1 cellular context compared by ENCODE assay signal in the genomic region with DNA sequence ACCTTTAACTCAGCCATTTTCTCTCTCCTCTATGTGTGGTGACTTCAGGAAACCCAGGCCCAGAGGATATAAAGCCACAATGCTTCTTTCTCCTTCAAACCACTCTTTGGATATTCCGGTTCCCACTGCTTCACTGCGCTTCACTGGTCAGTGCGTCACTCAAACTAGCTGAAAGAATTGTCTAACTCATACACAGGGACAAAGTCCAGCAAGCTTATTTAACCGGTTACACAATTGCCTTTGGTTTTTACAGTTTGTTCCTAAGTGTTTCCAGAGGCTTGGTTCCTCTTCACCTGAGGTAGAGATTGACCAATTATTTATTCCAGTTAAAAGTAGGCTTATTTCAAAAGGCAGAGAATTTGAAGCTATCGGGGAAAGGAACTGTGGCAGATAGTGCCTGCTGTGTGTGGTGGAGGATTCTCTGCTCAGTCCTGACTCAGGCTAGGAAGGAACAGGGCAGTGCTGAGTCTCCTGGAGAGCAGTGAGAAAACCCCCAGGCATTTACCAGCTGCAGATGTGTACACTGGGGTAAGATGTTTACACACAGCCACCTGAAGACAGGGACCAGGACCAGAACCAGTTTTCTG.
TF ChIP-seq lines count a peak whose summit lies in the region.

Gene HGD, minus strand, starts transcription at position 145 of the 587 bp plus-strand sequence. Its CDS starts 128 bp downstream, at position 17.

TF ChIP-seq in HepG2, 621 proteins besides CTCF, POLR2A, EP300 and RAD21 (continued from another document and continues in another):
- 0 out of 2 replicates have a peak, but pooled peaks have one; percentile 36 for TF ChIP-seq PATZ1 (CRISPR knock-in tag; IDR thresholded peaks at IDR 0.05)
- TF ChIP-seq KDM6A (CRISPR knock-in tag; IDR thresholded peaks at IDR 0.05; ENCODE audit: low read depth), result peak; percentile 61; the same call in 1 of the 2 replicates
- TF ChIP-seq STAT5B (CRISPR knock-in tag; IDR thresholded peaks at IDR 0.05), result no peak
- no peak for TF ChIP-seq ZSCAN31 (CRISPR knock-in tag; IDR thresholded peaks at IDR 0.05; ENCODE audit: low read depth)
- no peak for TF ChIP-seq ZFP41 (CRISPR knock-in tag; IDR thresholded peaks at IDR 0.05; ENCODE audit: borderline replicate concordance)
- peak; percentile 81 for TF ChIP-seq FOXA3 (CRISPR knock-in tag; IDR thresholded peaks at IDR 0.05)
- TF ChIP-seq BORCS8-MEF2B (CRISPR knock-in tag; IDR thresholded peaks at IDR 0.05), result no peak
- TF ChIP-seq, protein P1, sequence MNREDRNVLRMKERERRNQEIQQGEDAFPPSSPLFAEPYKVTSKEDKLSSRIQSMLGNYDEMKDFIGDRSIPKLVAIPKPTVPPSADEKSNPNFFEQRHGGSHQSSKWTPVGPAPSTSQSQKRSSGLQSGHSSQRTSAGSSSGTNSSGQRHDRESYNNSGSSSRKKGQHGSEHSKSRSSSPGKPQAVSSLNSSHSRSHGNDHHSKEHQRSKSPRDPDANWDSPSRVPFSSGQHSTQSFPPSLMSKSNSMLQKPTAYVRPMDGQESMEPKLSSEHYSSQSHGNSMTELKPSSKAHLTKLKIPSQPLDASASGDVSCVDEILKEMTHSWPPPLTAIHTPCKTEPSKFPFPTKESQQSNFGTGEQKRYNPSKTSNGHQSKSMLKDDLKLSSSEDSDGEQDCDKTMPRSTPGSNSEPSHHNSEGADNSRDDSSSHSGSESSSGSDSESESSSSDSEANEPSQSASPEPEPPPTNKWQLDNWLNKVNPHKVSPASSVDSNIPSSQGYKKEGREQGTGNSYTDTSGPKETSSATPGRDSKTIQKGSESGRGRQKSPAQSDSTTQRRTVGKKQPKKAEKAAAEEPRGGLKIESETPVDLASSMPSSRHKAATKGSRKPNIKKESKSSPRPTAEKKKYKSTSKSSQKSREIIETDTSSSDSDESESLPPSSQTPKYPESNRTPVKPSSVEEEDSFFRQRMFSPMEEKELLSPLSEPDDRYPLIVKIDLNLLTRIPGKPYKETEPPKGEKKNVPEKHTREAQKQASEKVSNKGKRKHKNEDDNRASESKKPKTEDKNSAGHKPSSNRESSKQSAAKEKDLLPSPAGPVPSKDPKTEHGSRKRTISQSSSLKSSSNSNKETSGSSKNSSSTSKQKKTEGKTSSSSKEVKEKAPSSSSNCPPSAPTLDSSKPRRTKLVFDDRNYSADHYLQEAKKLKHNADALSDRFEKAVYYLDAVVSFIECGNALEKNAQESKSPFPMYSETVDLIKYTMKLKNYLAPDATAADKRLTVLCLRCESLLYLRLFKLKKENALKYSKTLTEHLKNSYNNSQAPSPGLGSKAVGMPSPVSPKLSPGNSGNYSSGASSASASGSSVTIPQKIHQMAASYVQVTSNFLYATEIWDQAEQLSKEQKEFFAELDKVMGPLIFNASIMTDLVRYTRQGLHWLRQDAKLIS (CRISPR knock-in tag; IDR thresholded peaks at IDR 0.05), result peak; percentile 87
- no peak for TF ChIP-seq ZNF362 (CRISPR knock-in tag; IDR thresholded peaks at IDR 0.05; ENCODE audit: borderline replicate concordance)
- no peak for TF ChIP-seq SALL2 (CRISPR knock-in tag; IDR thresholded peaks at IDR 0.05)
- no peak for TF ChIP-seq ZNF460 (CRISPR knock-in tag; IDR thresholded peaks at IDR 0.05; ENCODE audit: borderline replicate concordance)
- TF ChIP-seq, protein P2, sequence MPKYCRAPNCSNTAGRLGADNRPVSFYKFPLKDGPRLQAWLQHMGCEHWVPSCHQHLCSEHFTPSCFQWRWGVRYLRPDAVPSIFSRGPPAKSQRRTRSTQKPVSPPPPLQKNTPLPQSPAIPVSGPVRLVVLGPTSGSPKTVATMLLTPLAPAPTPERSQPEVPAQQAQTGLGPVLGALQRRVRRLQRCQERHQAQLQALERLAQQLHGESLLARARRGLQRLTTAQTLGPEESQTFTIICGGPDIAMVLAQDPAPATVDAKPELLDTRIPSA (CRISPR knock-in tag; IDR thresholded peaks at IDR 0.05; ENCODE audit: borderline replicate concordance), result no peak
- TF ChIP-seq ELF1 (CRISPR knock-in tag; IDR thresholded peaks at IDR 0.05), result peak; percentile 18; the same call in 1 of the 2 replicates
- no peak for TF ChIP-seq FOXP1 (IDR thresholded peaks at IDR 0.05)
- TF ChIP-seq FOXP1 (CRISPR knock-in tag; IDR thresholded peaks at IDR 0.05), result peak; percentile 69; the same call in 1 of the 2 replicates
- 0 out of 2 replicates have a peak, but pooled peaks have one; percentile 28 for TF ChIP-seq KDM2A (CRISPR knock-in tag; IDR thresholded peaks at IDR 0.05; ENCODE audit: borderline replicate concordance, low read depth)
- TF ChIP-seq ATF7 (IDR thresholded peaks at IDR 0.05), result peak; percentile 71
- TF ChIP-seq ATF7 (CRISPR knock-in tag; IDR thresholded peaks at IDR 0.05), result no peak
- TF ChIP-seq ATAD3A (CRISPR knock-in tag; IDR thresholded peaks at IDR 0.05), result no peak
- no peak for TF ChIP-seq SRSF1 (optimal IDR thresholded peaks at IDR 0.05; ENCODE audit: low read depth, low read length)
- peak; percentile 67; the same call in 1 of the 2 replicates for TF ChIP-seq POGZ (CRISPR knock-in tag; IDR thresholded peaks at IDR 0.05)
- no peak for TF ChIP-seq ZNF350 (CRISPR knock-in tag; IDR thresholded peaks at IDR 0.05; ENCODE audit: borderline replicate concordance, low read depth)
- TF ChIP-seq, protein P3, sequence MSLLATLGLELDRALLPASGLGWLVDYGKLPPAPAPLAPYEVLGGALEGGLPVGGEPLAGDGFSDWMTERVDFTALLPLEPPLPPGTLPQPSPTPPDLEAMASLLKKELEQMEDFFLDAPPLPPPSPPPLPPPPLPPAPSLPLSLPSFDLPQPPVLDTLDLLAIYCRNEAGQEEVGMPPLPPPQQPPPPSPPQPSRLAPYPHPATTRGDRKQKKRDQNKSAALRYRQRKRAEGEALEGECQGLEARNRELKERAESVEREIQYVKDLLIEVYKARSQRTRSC (CRISPR knock-in tag; IDR thresholded peaks at IDR 0.05; ENCODE audit: low read depth), result no peak
- TF ChIP-seq PLSCR1 (CRISPR knock-in tag; IDR thresholded peaks at IDR 0.05; ENCODE audit: borderline replicate concordance), result no peak
- TF ChIP-seq TCF7 (IDR thresholded peaks at IDR 0.05; ENCODE audit: low read depth), result 0 out of 2 replicates have a peak, but pooled peaks have one; percentile 20
- TF ChIP-seq ZNF687 (CRISPR knock-in tag; IDR thresholded peaks at IDR 0.05), result no peak
- TF ChIP-seq ZNF891 (CRISPR knock-in tag; IDR thresholded peaks at IDR 0.05), result no peak
- peak; percentile 79 for TF ChIP-seq BCL6 (CRISPR knock-in tag; IDR thresholded peaks at IDR 0.05)
- no peak for TF ChIP-seq ZNF552 (CRISPR knock-in tag; IDR thresholded peaks at IDR 0.05; ENCODE audit: borderline replicate concordance)
- 0 out of 2 replicates have a peak, but pooled peaks have one; percentile 73 for TF ChIP-seq KDM3A (CRISPR knock-in tag; IDR thresholded peaks at IDR 0.05; ENCODE audit: low read depth)
- TF ChIP-seq RXRA (CRISPR knock-in tag; IDR thresholded peaks at IDR 0.05), result peak; percentile 22; the same call in 1 of the 2 replicates
- TF ChIP-seq RXRB (CRISPR knock-in tag; IDR thresholded peaks at IDR 0.05; ENCODE audit: borderline replicate concordance), result peak; percentile 81
- no peak for TF ChIP-seq ZNF572 (CRISPR knock-in tag; IDR thresholded peaks at IDR 0.05)
- no peak for TF ChIP-seq GTF3A (CRISPR knock-in tag; conservative IDR thresholded peaks at IDR 0.05)
- no peak for TF ChIP-seq ZNF784 (CRISPR knock-in tag; IDR thresholded peaks at IDR 0.05; ENCODE audit: borderline replicate concordance)
- TF ChIP-seq SRSF9 (IDR thresholded peaks at IDR 0.05; ENCODE audit: borderline replicate concordance, insufficient read depth, low read depth, low read length, poor library complexity, severe bottlenecking), result no peak
- no peak for TF ChIP-seq ZNF234 (CRISPR knock-in tag; conservative IDR thresholded peaks at IDR 0.05)
- no peak; the same call in 1 of the 2 replicates for TF ChIP-seq ARHGAP35 (CRISPR knock-in tag; IDR thresholded peaks at IDR 0.05; ENCODE audit: borderline replicate concordance)
- no peak for TF ChIP-seq LRRFIP1 (CRISPR knock-in tag; conservative IDR thresholded peaks at IDR 0.05)
- no peak for TF ChIP-seq ZNF841 (CRISPR knock-in tag; IDR thresholded peaks at IDR 0.05; ENCODE audit: borderline replicate concordance)
- peak; percentile 20 for TF ChIP-seq TEAD3 (CRISPR knock-in tag; optimal IDR thresholded peaks at IDR 0.05; ENCODE audit: borderline replicate concordance)
- peak; percentile 59; the same call in 1 of the 2 replicates for TF ChIP-seq DMAP1 (CRISPR knock-in tag; IDR thresholded peaks at IDR 0.05)
- TF ChIP-seq ZNF678 (CRISPR knock-in tag; IDR thresholded peaks at IDR 0.05), result no peak
- peak; percentile 64; the same call in 1 of the 2 replicates for TF ChIP-seq RBAK (CRISPR knock-in tag; IDR thresholded peaks at IDR 0.05)
- no peak for TF ChIP-seq NFYB (CRISPR knock-in tag; IDR thresholded peaks at IDR 0.05)
- TF ChIP-seq HNRNPUL1 (IDR thresholded peaks at IDR 0.05; ENCODE audit: low read depth, low read length), result no peak
